ENCODE assay signal across 26 cellular contexts in the genomic region with DNA sequence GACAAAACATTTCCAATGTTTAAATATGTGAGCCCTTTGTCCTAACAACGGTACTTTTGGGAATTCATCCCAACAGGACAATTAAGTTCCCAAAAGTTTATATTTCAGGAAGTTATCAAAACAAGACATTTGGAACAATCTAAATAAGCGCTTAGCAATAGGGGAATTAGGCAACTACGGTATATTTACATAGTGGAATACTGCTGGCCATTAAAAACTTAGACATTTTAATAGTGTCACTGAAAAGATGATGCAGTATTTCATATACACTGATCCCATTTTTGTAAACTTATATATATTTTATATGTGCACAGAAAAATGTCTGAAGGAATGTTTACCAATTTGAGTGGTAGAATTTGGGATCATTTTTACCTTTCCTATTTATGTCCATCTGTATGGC. TPM values are rescaled to one million over a fixed set of nuclear protein-coding genes. Genes with fewer than 3 reads are reported as not detected.
DNase-seq lines count a peak whose midpoint lies in the region; ATAC-seq and TF ChIP-seq lines count a peak whose summit lies in the region.
"Had no signal": no experiment of that assay in that cellular context is flagged by ENCODE, and none has a peak within 500 bp of the region (broad histone marks: within the 10 kb centered on the region; RNA-seq: fewer than 3 reads in every experiment).

No MANE protein-coding gene starts in this region.

- peaks cover 47 to 54% of the 10 kb centered on the region in 2 experiments for H3K79me1 ChIP-seq in IMR-90 (ENCODE audit: low read depth in 1 of 2, low read length in 2 of 2)

- intact Hi-C loops in IMR-90 (cut with micrococcal nuclease), result loop anchor here (10.0 kb wide), 1 partner anchor 54 kb away; no protein-coding TSS in a partner anchor

- peaks cover 34% of the 10 kb centered on the region for H4K20me1 ChIP-seq in IMR-90 (ENCODE audit: insufficient read depth, low read length)
- peaks cover 54% of the 10 kb centered on the region for H4K20me1 ChIP-seq in smooth muscle cell (ENCODE audit: low read depth)

- H3K27me3 ChIP-seq in IMR-90 (ENCODE audit: control insufficient read depth, insufficient read depth, low read length) (no peaks in the 10 kb centered on the region), smooth muscle cell (ENCODE audit: low read depth) (no peaks in the 10 kb centered on the region)
- H3K27me3 ChIP-seq: BE2C; BLaER1 treated with 17β-estradiol and CSF1 and Interleukin-3, amounts not matched to agents 10 nM and 100 nM had no signal

- H3F3A ChIP-seq in smooth muscle cell (ENCODE audit: low read depth), result no peaks in the 10 kb centered on the region

- no peak overlapping the region for H2AK5ac ChIP-seq in IMR-90 (ENCODE audit: low read depth, low read length)

- H3K23ac ChIP-seq in IMR-90 (ENCODE audit: low read depth, low read length), result no peak overlapping the region

- no peak overlapping the region for H2AK9ac ChIP-seq in IMR-90 (replicated peaks; ENCODE audit: low read depth, low read length, poor library complexity)

- TF ChIP-seq CTCF in IMR-90 (conservative IDR thresholded peaks at IDR 0.05; ENCODE audit: low read depth, low read length) (no peak), WTC11 (IDR thresholded peaks at IDR 0.05) (no peak), smooth muscle cell (IDR thresholded peaks at IDR 0.05; ENCODE audit: borderline replicate concordance, insufficient read depth, poor library complexity, severe bottlenecking) (no peak)

- peaks cover 20% of the 10 kb centered on the region for H3K79me2 ChIP-seq in smooth muscle cell (ENCODE audit: low read depth)

- H2AFZ ChIP-seq in IMR-90 (replicated peaks; ENCODE audit: low read length, poor library complexity) (no peak overlapping the region), smooth muscle cell (ENCODE audit: low read depth) (no peak overlapping the region)
- H2AFZ ChIP-seq: GM23338 had no signal

- BruUV-seq in IMR-90 (replicated peaks; lab: Mats Ljungman, UMichigan), result no TSS peak

- peaks cover 34% of the 10 kb centered on the region for H3K36me3 Mint-ChIP-seq in activated naive CD8-positive, alpha-beta T cell
- peaks cover 76% of the 10 kb centered on the region for H3K36me3 Mint-ChIP-seq in activated naive CD8-positive, alpha-beta T cell treated with anti-CD3 and anti-CD28 coated beads, Interleukin-2, amount 50 U/mL, for 24 hours (ENCODE audit: low read depth)
- H3K36me3 Mint-ChIP-seq in WTC11, result peaks cover 82% of the 10 kb centered on the region
- peaks cover 96% of the 10 kb centered on the region for H3K36me3 Mint-ChIP-seq in activated T-cell treated with anti-CD3 and anti-CD28 coated beads, Interleukin-2, amount 50 U/mL, for 24 hours (ENCODE audit: low read depth)

- no peak for TF ChIP-seq POLR2A in IMR-90 (IDR thresholded peaks at IDR 0.05; ENCODE audit: low read depth, low read length)

- H3K4me2 ChIP-seq in IMR-90 (ENCODE audit: low read depth, low read length) (peak overlapping the region; percentile 67), smooth muscle cell (no peak overlapping the region)
- H3K4me2 ChIP-seq: A549; BLaER1 treated with 17β-estradiol and CSF1 and Interleukin-3, amounts not matched to agents 10 nM and 100 nM; GM23338 had no signal

- no peaks in the 10 kb centered on the region for H3K9me3 ChIP-seq in IMR-90 (ENCODE audit: control insufficient read depth, insufficient read depth, low read length)
- H3K9me3 ChIP-seq in smooth muscle cell (replicated peaks; ENCODE audit: low read depth), result no peaks in the 10 kb centered on the region
- H3K9me3 ChIP-seq: A549; BE2C; BLaER1 treated with 17β-estradiol and CSF1 and Interleukin-3, amounts not matched to agents 10 nM and 100 nM had no signal

- H2BK5ac ChIP-seq in IMR-90 (ENCODE audit: low read depth, low read length, poor library complexity, severe bottlenecking), result peak overlapping the region; percentile 35

- H3K27ac Mint-ChIP-seq in activated naive CD8-positive, alpha-beta T cell, result peak overlapping the region; percentile 16
- no peak overlapping the region for H3K27ac Mint-ChIP-seq in activated naive CD8-positive, alpha-beta T cell treated with anti-CD3 and anti-CD28 coated beads, Interleukin-2, amount 50 U/mL, for 24 hours
- 0 out of 2 replicates have a peak overlapping the region, but pooled peaks have one; percentile 44 for H3K27ac Mint-ChIP-seq in WTC11
- H3K27ac Mint-ChIP-seq in activated T-cell treated with anti-CD3 and anti-CD28 coated beads, Interleukin-2, amount 50 U/mL, for 24 hours, result no peak overlapping the region
- H3K27ac Mint-ChIP-seq: CD14-positive monocyte; CD4-positive, alpha-beta T cell; H9; HFFc6 had no signal

- in situ Hi-C loops in IMR-90 (cut with MboI; ENCODE audit: low sequenced_read_pairs), result no loop called here

- H3K4me1 ChIP-seq in IMR-90 (ENCODE audit: control insufficient read depth, insufficient read depth, low read length) (peaks cover 3% of the 10 kb centered on the region), urinary bladder (ENCODE audit: insufficient read depth) (no peaks in the 10 kb centered on the region), smooth muscle cell (ENCODE audit: low read depth) (no peaks in the 10 kb centered on the region)
- H3K4me1 ChIP-seq: A549; BE2C; BLaER1 treated with 17β-estradiol and CSF1 and Interleukin-3, amounts not matched to agents 10 nM and 100 nM had no signal

- H4K5ac ChIP-seq in IMR-90 (ENCODE audit: low read depth, low read length), result no peak overlapping the region

- peaks cover 64% of the 10 kb centered on the region for H3K36me3 ChIP-seq in IMR-90 (ENCODE audit: control insufficient read depth, insufficient read depth, low read length)
- H3K36me3 ChIP-seq in urinary bladder (ENCODE audit: insufficient read depth), result peaks cover 11% of the 10 kb centered on the region
- H3K36me3 ChIP-seq in smooth muscle cell (ENCODE audit: low read depth), result peaks cover 53% of the 10 kb centered on the region

- H4K8ac ChIP-seq in IMR-90 (ENCODE audit: low read depth in 2 of 2, low read length in 2 of 2), result no peak overlapping the region

- no peak overlapping the region for H3K4ac ChIP-seq in IMR-90 (ENCODE audit: low read depth, low read length)

- peaks cover 17% of the 10 kb centered on the region for H3K4me1 Mint-ChIP-seq in activated naive CD8-positive, alpha-beta T cell (ENCODE audit: low read depth)
- peaks cover 29% of the 10 kb centered on the region for H3K4me1 Mint-ChIP-seq in activated naive CD8-positive, alpha-beta T cell treated with anti-CD3 and anti-CD28 coated beads, Interleukin-2, amount 50 U/mL, for 24 hours
- peaks cover 13% of the 10 kb centered on the region for H3K4me1 Mint-ChIP-seq in WTC11
- peaks cover 41% of the 10 kb centered on the region for H3K4me1 Mint-ChIP-seq in activated T-cell treated with anti-CD3 and anti-CD28 coated beads, Interleukin-2, amount 50 U/mL, for 24 hours (ENCODE audit: low read depth)
- H3K4me1 Mint-ChIP-seq: CD14-positive monocyte; CD8-positive, alpha-beta memory T cell had no signal

- dilution Hi-C loops in IMR-90 (cut with HindIII; ENCODE audit: low sequenced_read_pairs, unreplicated experiment), result no loop called here

- no peak overlapping the region for H3K18ac ChIP-seq in IMR-90 (ENCODE audit: low read depth, low read length)

- no peak for ATAC-seq in activated naive CD8-positive, alpha-beta T cell treated with anti-CD3 and anti-CD28 coated beads, Interleukin-2, amount 50 U/mL, for 24 hours
- ATAC-seq in IMR-90 (ENCODE audit: low read depth), result peak; percentile 72
- no peak for ATAC-seq in WTC11
- ATAC-seq: A549, GM12878, HCT116 had no signal

- no peak for TF ChIP-seq RAD21 in IMR-90 (IDR thresholded peaks at IDR 0.05; ENCODE audit: low read length)

- H3K56ac ChIP-seq in IMR-90 (ENCODE audit: extremely low read depth, insufficient read depth, low read length), result no peak overlapping the region

- H3K14ac ChIP-seq in IMR-90 (replicated peaks; ENCODE audit: low read depth, low read length), result no peak overlapping the region

- no peak overlapping the region for H4K91ac ChIP-seq in IMR-90 (ENCODE audit: insufficient read depth, low read depth, low read length)

- H2BK120ac ChIP-seq in IMR-90 (ENCODE audit: low read depth, low read length), result no peak overlapping the region

- no peak overlapping the region for H3K27ac ChIP-seq in IMR-90 (ENCODE audit: insufficient read depth, low read length)
- H3K27ac ChIP-seq in urinary bladder (ENCODE audit: low read depth), result peak overlapping the region; percentile 10
- H3K27ac ChIP-seq in smooth muscle cell (ENCODE audit: low read depth), result no peak overlapping the region
- H3K27ac ChIP-seq: A549; BLaER1 treated with 17β-estradiol and CSF1 and Interleukin-3, amounts not matched to agents 10 nM and 100 nM had no signal

- no peak overlapping the region for H3K9ac ChIP-seq in IMR-90 (ENCODE audit: low read depth, low read length)
- no peak overlapping the region for H3K9ac ChIP-seq in smooth muscle cell (ENCODE audit: low read depth)
- H3K9ac ChIP-seq: BLaER1 treated with 17β-estradiol and CSF1 and Interleukin-3, amounts not matched to agents 10 nM and 100 nM had no signal

- H3K4me3 ChIP-seq in IMR-90 (ENCODE audit: insufficient read depth, low read depth, low read length) (no peak overlapping the region), urinary bladder (ENCODE audit: low read depth, low read length) (no peak overlapping the region), smooth muscle cell (no peak overlapping the region)
- H3K4me3 ChIP-seq: A549; BLaER1 treated with 17β-estradiol and CSF1 and Interleukin-3, amounts not matched to agents 10 nM and 100 nM; GM12878; GM23338 had no signal

- no peaks in the 10 kb centered on the region; the same call in 1 of the 2 replicates for H3K9me1 ChIP-seq in IMR-90 (ENCODE audit: insufficient read depth, low read length)

- H2BK20ac ChIP-seq in IMR-90 (ENCODE audit: low read depth, low read length), result no peak overlapping the region

- no peak for DNase-seq in activated naive CD8-positive, alpha-beta T cell treated with anti-CD3 and anti-CD28 coated beads, Interleukin-2, amount 50 U/mL, for 24 hours
- no peak for DNase-seq in IMR-90
- DNase-seq in WTC11 (ENCODE audit: low spot score), result no peak
- no peak for DNase-seq in smooth muscle cell (lab: John Stamatoyannopoulos, UW; ENCODE audit: unreplicated experiment)
- no peak for DNase-seq in activated T-cell treated with anti-CD3 and anti-CD28 coated beads, Interleukin-2, amount 50 U/mL, for 24 hours
- no peak for DNase-seq in anterior cingulate cortex (lab: John Stamatoyannopoulos, UW)
- DNase-seq: 8988T; ACHN; AML-193; BE2C; CD4-positive, alpha-beta T cell; CD8-positive, alpha-beta memory T cell; DMS 273 treated with DMSO at 0.1 percent for 48 hours; DMS79; EL; GDM1; H9; HFFc6 had no signal

- no peak overlapping the region for H3K4me3 Mint-ChIP-seq in activated naive CD8-positive, alpha-beta T cell
- H3K4me3 Mint-ChIP-seq in activated naive CD8-positive, alpha-beta T cell treated with anti-CD3 and anti-CD28 coated beads, Interleukin-2, amount 50 U/mL, for 24 hours, result no peak overlapping the region
- no peak overlapping the region for H3K4me3 Mint-ChIP-seq in WTC11
- H3K4me3 Mint-ChIP-seq in activated T-cell treated with anti-CD3 and anti-CD28 coated beads, Interleukin-2, amount 50 U/mL, for 24 hours, result no peak overlapping the region
- H3K4me3 Mint-ChIP-seq: CD14-positive monocyte; CD4-positive, alpha-beta T cell; CD8-positive, alpha-beta memory T cell; GM23338; H9; HFFc6 had no signal

- WGBS in IMR-90 (ENCODE audit: extremely low coverage in 2 of 2, insufficient read length in 1 of 2), 2 experiments, result no CpG with 5 or more reads among the region's 3 CpGs
- WGBS in urinary bladder, result 47% methylated on average over 3 of the region's 3 CpGs
- whole genome bisulfite sequencing in smooth muscle cell (ENCODE audit: low lambda C conversion rate), result 98% methylated on average over 3 of the region's 3 CpGs

- no peaks in the 10 kb centered on the region for H3K27me3 Mint-ChIP-seq in activated naive CD8-positive, alpha-beta T cell
- H3K27me3 Mint-ChIP-seq in activated naive CD8-positive, alpha-beta T cell treated with anti-CD3 and anti-CD28 coated beads, Interleukin-2, amount 50 U/mL, for 24 hours, result no peaks in the 10 kb centered on the region
- no peaks in the 10 kb centered on the region for H3K27me3 Mint-ChIP-seq in WTC11 (ENCODE audit: low read depth)
- no peaks in the 10 kb centered on the region for H3K27me3 Mint-ChIP-seq in activated T-cell treated with anti-CD3 and anti-CD28 coated beads, Interleukin-2, amount 50 U/mL, for 24 hours
- H3K27me3 Mint-ChIP-seq: CD4-positive, alpha-beta T cell; CD8-positive, alpha-beta memory T cell had no signal

- CTCF ChIA-PET in IMR-90 (lab: Yijun Ruan, JAX), result no interaction called here
- CTCF ChIA-PET in WTC11 (lab: Charles Lee), result interaction anchor here (1.8 kb wide), 1 partner anchor 52 kb away, joined by 4 read pairs; no protein-coding TSS in a partner anchor

- no peak overlapping the region for H2BK15ac ChIP-seq in IMR-90 (ENCODE audit: low read depth, low read length)

- no peaks in the 10 kb centered on the region for H3K9me3 Mint-ChIP-seq in activated naive CD8-positive, alpha-beta T cell (ENCODE audit: low read depth)
- no peaks in the 10 kb centered on the region for H3K9me3 Mint-ChIP-seq in activated naive CD8-positive, alpha-beta T cell treated with anti-CD3 and anti-CD28 coated beads, Interleukin-2, amount 50 U/mL, for 24 hours
- no peaks in the 10 kb centered on the region for H3K9me3 Mint-ChIP-seq in WTC11
- H3K9me3 Mint-ChIP-seq in activated T-cell treated with anti-CD3 and anti-CD28 coated beads, Interleukin-2, amount 50 U/mL, for 24 hours, result no peaks in the 10 kb centered on the region
- H3K9me3 Mint-ChIP-seq: CD4-positive, alpha-beta T cell; CD8-positive, alpha-beta memory T cell; GM23338; H9; HFFc6 had no signal

- POLR2A ChIA-PET in IMR-90 (lab: Charles Lee; ENCODE audit: unreplicated experiment) (no interaction called here), WTC11 (lab: Charles Lee) (no interaction called here)

RNA-seq across cellular contexts. Expression of gene UBR4, which starts 20.8 kb away (rescaled TPM):
- total RNA-seq in IMR-90 (2012; rRNA removed) (77.8 and 87.8 TPM in 2 replicates), WTC11 (2021) (127 to 179 TPM (median 136 TPM) in 3 replicates), urinary bladder (118 TPM), smooth muscle cell (98.9 and 142 TPM in 2 replicates)
- polyA plus RNA-seq in IMR-90 (2012; rRNA removed) (102 and 121 TPM in 2 replicates), urinary bladder (121 TPM), smooth muscle cell (62.7 and 110 TPM in 2 replicates)
- polyA plus RNA-seq in IMR-90 (2012; cell fraction: cytosol; rRNA removed), result 49.4 and 55.4 TPM in 2 replicates
- polyA plus RNA-seq in IMR-90 (2012; cell fraction: nucleus; rRNA removed; ENCODE audit: low replicate concordance), result 472 and 498 TPM in 2 replicates

Comparison
In these comparisons a context has a peak if more than half of its experiments do, and no peak if none do; other contexts are left out.
1. H3K27ac Mint-ChIP-seq: peak in activated naive CD8-positive, alpha-beta T cell (single experiment) and WTC11 (single experiment); none in activated naive CD8-positive, alpha-beta T cell treated with anti-CD3 and anti-CD28 coated beads, Interleukin-2, amount 50 U/mL, for 24 hours (single experiment) and activated T-cell treated with anti-CD3 and anti-CD28 coated beads, Interleukin-2, amount 50 U/mL, for 24 hours (single experiment).